ENCODE assay signal across 29 cellular contexts in the genomic region with DNA sequence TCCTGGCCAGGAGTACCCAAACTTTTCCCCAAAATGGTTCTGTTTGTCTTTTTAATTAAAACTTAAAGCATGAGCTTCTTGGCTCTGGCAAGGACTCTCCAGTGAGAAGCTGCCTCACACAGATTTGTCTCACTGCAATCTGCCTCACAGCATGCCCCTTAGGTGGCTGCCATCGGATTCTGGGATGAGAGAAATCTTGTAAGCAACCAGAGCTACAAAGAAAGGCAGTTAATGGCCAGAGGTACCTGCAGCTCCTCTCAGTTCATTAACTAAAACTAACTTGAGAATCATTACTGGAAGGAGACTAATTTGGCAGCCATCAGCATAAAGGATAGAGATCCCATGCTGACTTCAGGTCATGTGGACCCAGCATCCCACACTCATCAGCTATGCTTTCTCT.
"Had no signal": no experiment of that assay in that cellular context is flagged by ENCODE, and none has a peak within 500 bp of the region (broad histone marks: within the 10 kb centered on the region; RNA-seq: fewer than 3 reads in every experiment).

No MANE protein-coding gene starts in this region.

- H3K27me3 ChIP-seq: brain microvascular endothelial cell, colonic mucosa, esophagus squamous epithelium, gastroesophageal sphincter, heart right ventricle had no signal

- H3K36me3 Mint-ChIP-seq: activated CD4-positive, alpha-beta memory T cell treated with anti-CD3 and anti-CD28 coated beads for 36 hours; activated CD8-positive, alpha-beta memory T cell treated with anti-CD3 and anti-CD28 coated beads, Interleukin-2, amount 10 ng/mL, durations not matched to agents 7 days and 5 days; activated naive CD4-positive, alpha-beta T cell treated with anti-CD3 and anti-CD28 coated beads, Interleukin-2, amount 10 ng/mL, durations not matched to agents 7 days and 5 days had no signal

- H3K4me3 ChIP-seq: colonic mucosa, esophagus squamous epithelium, gastroesophageal sphincter, heart right ventricle had no signal

- H3K27ac Mint-ChIP-seq: activated CD4-positive, alpha-beta memory T cell treated with anti-CD3 and anti-CD28 coated beads for 36 hours; activated CD4-positive, alpha-beta T cell treated with anti-CD3 and anti-CD28 coated beads for 36 hours; activated CD4-positive, alpha-beta T cell treated with anti-CD3 and anti-CD28 coated beads, Interleukin-2, amount 10 ng/mL, durations not matched to agents 24 days and 14 days; activated CD8-positive, alpha-beta memory T cell treated with anti-CD3 and anti-CD28 coated beads, Interleukin-2, amount 10 ng/mL, durations not matched to agents 7 days and 5 days; activated CD8-positive, alpha-beta T cell treated with anti-CD3 and anti-CD28 coated beads, Interleukin-2, amount 10 ng/mL, durations not matched to agents 7 days and 5 days; activated naive CD4-positive, alpha-beta T cell treated with anti-CD3 and anti-CD28 coated beads, Interleukin-2, amount 10 ng/mL, durations not matched to agents 7 days and 5 days; activated naive CD8-positive, alpha-beta T cell; activated T-cell treated with anti-CD3 and anti-CD28 coated beads, Interleukin-2, amount 50 U/mL, for 72 hours; T-helper 17 cell; T-helper 2 cell treated with Interferon-gamma antibody and Interleukin-4, amounts not matched to agents 5 μg/mL and 100 μg/mL, for 36 hours had no signal

- DNase-seq: activated CD4-positive, alpha-beta memory T cell treated with anti-CD3 and anti-CD28 coated beads for 36 hours; activated CD4-positive, alpha-beta T cell treated with anti-CD3 and anti-CD28 coated beads for 36 hours; activated CD4-positive, alpha-beta T cell treated with anti-CD3 and anti-CD28 coated beads, Interleukin-2, amount 10 ng/mL, durations not matched to agents 24 days and 14 days; activated CD4-positive, CD25-positive, alpha-beta regulatory T cell; activated CD4-positive, CD25-positive, alpha-beta regulatory T cell treated with anti-CD3 and anti-CD28 coated beads, Interleukin-2, amount 50 U/mL, for 72 hours; activated CD8-positive, alpha-beta memory T cell treated with anti-CD3 and anti-CD28 coated beads, Interleukin-2, amount 10 ng/mL, durations not matched to agents 7 days and 5 days; activated CD8-positive, alpha-beta memory T cell treated with anti-CD3 and anti-CD28 coated beads, Interleukin-2, amount 50 U/mL, for 4 hours; activated CD8-positive, alpha-beta T cell treated with anti-CD3 and anti-CD28 coated beads, Interleukin-2, amount 10 ng/mL, durations not matched to agents 7 days and 5 days; activated gamma-delta T cell; activated naive CD4-positive, alpha-beta T cell; activated naive CD4-positive, alpha-beta T cell treated with anti-CD3 and anti-CD28 coated beads, Interleukin-2, amount 10 ng/mL, durations not matched to agents 7 days and 5 days; activated T-cell treated with anti-CD3 and anti-CD28 coated beads, Interleukin-2, amount 50 U/mL, for 1 hour; activated T-cell treated with anti-CD3 and anti-CD28 coated beads, Interleukin-2, amount 50 U/mL, for 72 hours; amniotic stem cell; anterior cingulate cortex; brain microvascular endothelial cell; colonic mucosa; effector CD8-positive, alpha-beta T cell; esophagus squamous epithelium; foreskin melanocyte; heart right ventricle; T-helper 1 cell; T-helper 17 cell; T1000 had no signal

- H3K9me3 ChIP-seq: colonic mucosa, esophagus squamous epithelium had no signal

- ATAC-seq: activated CD4-positive, alpha-beta T cell treated with anti-CD3 and anti-CD28 coated beads for 36 hours; activated CD8-positive, alpha-beta memory T cell treated with anti-CD3 and anti-CD28 coated beads, Interleukin-2, amount 10 ng/mL, durations not matched to agents 7 days and 5 days; activated CD8-positive, alpha-beta T cell treated with anti-CD3 and anti-CD28 coated beads, Interleukin-2, amount 10 ng/mL, durations not matched to agents 7 days and 5 days; activated T-cell treated with anti-CD3 and anti-CD28 coated beads, Interleukin-2, amount 50 U/mL, for 72 hours; gastroesophageal sphincter; heart right ventricle; T-helper 17 cell had no signal

- H3K27me3 Mint-ChIP-seq: activated CD4-positive, alpha-beta memory T cell treated with anti-CD3 and anti-CD28 coated beads for 36 hours; activated CD4-positive, alpha-beta T cell treated with anti-CD3 and anti-CD28 coated beads for 36 hours; activated CD4-positive, alpha-beta T cell treated with anti-CD3 and anti-CD28 coated beads, Interleukin-2, amount 10 ng/mL, durations not matched to agents 24 days and 14 days; activated CD8-positive, alpha-beta memory T cell treated with anti-CD3 and anti-CD28 coated beads, Interleukin-2, amount 10 ng/mL, durations not matched to agents 7 days and 5 days; activated naive CD4-positive, alpha-beta T cell treated with anti-CD3 and anti-CD28 coated beads, Interleukin-2, amount 10 ng/mL, durations not matched to agents 7 days and 5 days; activated naive CD8-positive, alpha-beta T cell; central memory CD8-positive, alpha-beta T cell; T-helper 17 cell had no signal

- H3K4me1 ChIP-seq: colonic mucosa, esophagus squamous epithelium, gastroesophageal sphincter, heart right ventricle had no signal

- H3K9me3 Mint-ChIP-seq: activated naive CD4-positive, alpha-beta T cell treated with anti-CD3 and anti-CD28 coated beads, Interleukin-2, amount 10 ng/mL, durations not matched to agents 7 days and 5 days had no signal

- H3K4me3 Mint-ChIP-seq: activated CD4-positive, alpha-beta memory T cell treated with anti-CD3 and anti-CD28 coated beads for 36 hours; activated CD4-positive, alpha-beta T cell treated with anti-CD3 and anti-CD28 coated beads for 36 hours; activated CD4-positive, alpha-beta T cell treated with anti-CD3 and anti-CD28 coated beads, Interleukin-2, amount 10 ng/mL, durations not matched to agents 24 days and 14 days; activated CD8-positive, alpha-beta memory T cell treated with anti-CD3 and anti-CD28 coated beads, Interleukin-2, amount 10 ng/mL, durations not matched to agents 7 days and 5 days; activated CD8-positive, alpha-beta T cell treated with anti-CD3 and anti-CD28 coated beads, Interleukin-2, amount 10 ng/mL, durations not matched to agents 7 days and 5 days; activated naive CD4-positive, alpha-beta T cell treated with anti-CD3 and anti-CD28 coated beads, Interleukin-2, amount 10 ng/mL, durations not matched to agents 7 days and 5 days; activated naive CD8-positive, alpha-beta T cell; activated T-cell treated with anti-CD3 and anti-CD28 coated beads, Interleukin-2, amount 50 U/mL, for 72 hours; central memory CD8-positive, alpha-beta T cell; T-helper 17 cell; T-helper 2 cell treated with Interferon-gamma antibody and Interleukin-4, amounts not matched to agents 5 μg/mL and 100 μg/mL, for 36 hours had no signal

- H3K36me3 ChIP-seq: brain microvascular endothelial cell, colonic mucosa, esophagus squamous epithelium, gastroesophageal sphincter, heart right ventricle had no signal

- H3K27ac ChIP-seq: brain microvascular endothelial cell, colonic mucosa, epithelial cell of prostate, esophagus squamous epithelium, gastroesophageal sphincter, heart right ventricle had no signal

- H3K4me1 Mint-ChIP-seq: activated CD4-positive, alpha-beta T cell treated with anti-CD3 and anti-CD28 coated beads for 36 hours; activated CD4-positive, alpha-beta T cell treated with anti-CD3 and anti-CD28 coated beads, Interleukin-2, amount 10 ng/mL, durations not matched to agents 24 days and 14 days; activated CD8-positive, alpha-beta memory T cell treated with anti-CD3 and anti-CD28 coated beads, Interleukin-2, amount 10 ng/mL, durations not matched to agents 7 days and 5 days; activated naive CD4-positive, alpha-beta T cell treated with anti-CD3 and anti-CD28 coated beads, Interleukin-2, amount 10 ng/mL, durations not matched to agents 7 days and 5 days; central memory CD8-positive, alpha-beta T cell; T-helper 17 cell had no signal
